In genomic region chr17:45106582-45106981, GRCh38 we compare ENCODE assay signal across 26 cellular contexts. TPM values are rescaled to one million over a fixed set of nuclear protein-coding genes. Genes with fewer than 3 reads are reported as not detected.
DNase-seq lines count a peak whose midpoint lies in the region; ATAC-seq and TF ChIP-seq lines count a peak whose summit lies in the region.
"Had no signal": no experiment of that assay in that cellular context is flagged by ENCODE, and none has a peak within 500 bp of the region (broad histone marks: within the 10 kb centered on the region; RNA-seq: fewer than 3 reads in every experiment).

No MANE protein-coding gene starts in this region.

- peak overlapping the region; percentile 75 for H3K27ac Mint-ChIP-seq in neural crest cell (ENCODE audit: unreplicated experiment)
- H3K27ac Mint-ChIP-seq in activated CD8-positive, alpha-beta T cell treated with anti-CD3 and anti-CD28 coated beads for 36 hours: no peak overlapping the region
- H3K27ac Mint-ChIP-seq: activated T-cell treated with anti-CD3 and anti-CD28 coated beads, Interleukin-2, amount 50 U/mL, for 24 hours; CD4-positive, alpha-beta memory T cell; memory B cell; T-helper 2 cell treated with Interferon-gamma antibody and Interleukin-4, amounts not matched to agents 5 μg/mL and 100 μg/mL, for 36 hours had no signal

- intact Hi-C loops in Right ventricle myocardium superior (cut with DNase I): no loop called here
- intact Hi-C loops in left ventricle myocardium superior (cut with micrococcal nuclease): no loop called here
- intact Hi-C loops in esophagus muscularis mucosa (cut with DNase I): no loop called here
- intact Hi-C loops in activated CD8-positive, alpha-beta T cell treated with anti-CD3 and anti-CD28 coated beads for 36 hours (cut with micrococcal nuclease): no loop called here

- no peaks in the 10 kb centered on the region for H3K27me3 Mint-ChIP-seq in neural crest cell (ENCODE audit: low read depth)
- no peaks in the 10 kb centered on the region for H3K27me3 Mint-ChIP-seq in activated CD8-positive, alpha-beta T cell treated with anti-CD3 and anti-CD28 coated beads for 36 hours
- H3K27me3 Mint-ChIP-seq: activated T-cell treated with anti-CD3 and anti-CD28 coated beads, Interleukin-2, amount 50 U/mL, for 24 hours; CD4-positive, alpha-beta memory T cell; memory B cell had no signal

- TF ChIP-seq CTCF in esophagus muscularis mucosa (IDR thresholded peaks at IDR 0.05): no peak
- TF ChIP-seq CTCF in neural crest cell (conservative IDR thresholded peaks at IDR 0.05): no peak
- TF ChIP-seq CTCF in tibial nerve (IDR thresholded peaks at IDR 0.05): no peak
- TF ChIP-seq CTCF in activated CD8-positive, alpha-beta T cell treated with anti-CD3 and anti-CD28 coated beads for 36 hours (IDR thresholded peaks at IDR 0.05): no peak

- peak; percentile 24 for DNase-seq in Right ventricle myocardium superior
- no peak for DNase-seq in left ventricle myocardium superior
- no peak for DNase-seq in esophagus muscularis mucosa (ENCODE audit: extremely low spot score)
- DNase-seq in neural crest cell (ENCODE audit: low read depth, low spot score): no peak
- no peak for DNase-seq in tibial nerve (ENCODE audit: low spot score in 2 of 2)
- DNase-seq in AG20443 (ENCODE audit: low spot score): no peak
- DNase-seq in activated CD8-positive, alpha-beta T cell treated with anti-CD3 and anti-CD28 coated beads for 36 hours: no peak
- DNase-seq: activated CD4-positive, alpha-beta T cell treated with anti-CD3 and anti-CD28 coated beads for 4 hours; activated gamma-delta T cell; activated T-cell treated with anti-CD3 and anti-CD28 coated beads, Interleukin-2, amount 50 U/mL, for 24 hours; AML-193; CD4-positive, alpha-beta memory T cell; effector CD8-positive, alpha-beta T cell; foreskin melanocyte; HCEC 1CT; Karpas-422; left colon; MV-4-11; NCI-H1436 treated with DMSO at 0.1 percent for 48 hours; PC-3; spleen had no signal

- no peaks in the 10 kb centered on the region for H3K9me3 Mint-ChIP-seq in neural crest cell
- no peaks in the 10 kb centered on the region for H3K9me3 Mint-ChIP-seq in activated CD8-positive, alpha-beta T cell treated with anti-CD3 and anti-CD28 coated beads for 36 hours
- H3K9me3 Mint-ChIP-seq: activated T-cell treated with anti-CD3 and anti-CD28 coated beads, Interleukin-2, amount 50 U/mL, for 24 hours; CD4-positive, alpha-beta memory T cell; memory B cell; T-helper 2 cell treated with Interferon-gamma antibody and Interleukin-4, amounts not matched to agents 5 μg/mL and 100 μg/mL, for 36 hours had no signal

- ATAC-seq in Right ventricle myocardium superior (ENCODE audit: poor library complexity) (no peak), left ventricle myocardium superior (no peak), HG02884 (IDR thresholded peaks at IDR 0.05; ENCODE audit: unreplicated experiment) (no peak)
- ATAC-seq in activated CD8-positive, alpha-beta T cell treated with anti-CD3 and anti-CD28 coated beads for 36 hours: no peak
- ATAC-seq: left colon, PC-3, Right ventricle myocardium inferior had no signal

- H3K4me1 ChIP-seq in esophagus muscularis mucosa: peaks cover 58 to 70% (median 60%) of the 10 kb centered on the region in 4 donors
- peaks cover 0 to 75% (median 15%) of the 10 kb centered on the region in 4 donors for H3K4me1 ChIP-seq in tibial nerve

- peaks cover 9% of the 10 kb centered on the region for H3K36me3 Mint-ChIP-seq in neural crest cell (ENCODE audit: low read depth)
- H3K36me3 Mint-ChIP-seq in activated CD8-positive, alpha-beta T cell treated with anti-CD3 and anti-CD28 coated beads for 36 hours (ENCODE audit: low read depth): peaks cover 34% of the 10 kb centered on the region

- no peaks in the 10 kb centered on the region for H3K4me1 Mint-ChIP-seq in neural crest cell
- H3K4me1 Mint-ChIP-seq in activated CD8-positive, alpha-beta T cell treated with anti-CD3 and anti-CD28 coated beads for 36 hours (ENCODE audit: low read depth): no peaks in the 10 kb centered on the region
- H3K4me1 Mint-ChIP-seq: CD4-positive, alpha-beta memory T cell had no signal

- 73% methylated on average over 5 of the region's 5 CpGs for WGBS in esophagus muscularis mucosa
- WGBS in tibial nerve, 2 donors: 74 to 80% methylated on average over 5 of the region's 5 CpGs

- CTCF ChIA-PET in activated CD8-positive, alpha-beta T cell treated with anti-CD3 and anti-CD28 coated beads for 36 hours (lab: Charles Lee): no interaction called here

- H3K36me3 ChIP-seq in esophagus muscularis mucosa: peaks cover 28 to 80% (median 72%) of the 10 kb centered on the region in 4 donors
- peaks cover 2 to 82% (median 33%) of the 10 kb centered on the region in 3 donors for H3K36me3 ChIP-seq in tibial nerve

- no peak overlapping the region for H3K4me3 Mint-ChIP-seq in neural crest cell
- H3K4me3 Mint-ChIP-seq in activated CD8-positive, alpha-beta T cell treated with anti-CD3 and anti-CD28 coated beads for 36 hours: no peak overlapping the region
- H3K4me3 Mint-ChIP-seq: activated T-cell treated with anti-CD3 and anti-CD28 coated beads, Interleukin-2, amount 50 U/mL, for 24 hours; CD4-positive, alpha-beta memory T cell; memory B cell; T-helper 2 cell treated with Interferon-gamma antibody and Interleukin-4, amounts not matched to agents 5 μg/mL and 100 μg/mL, for 36 hours had no signal

- peak overlapping the region; percentile 24 to 45 (median 38) for H3K27ac ChIP-seq in esophagus muscularis mucosa (replicated peaks in 1 of 4)
- peak overlapping the region in 3 of 4 donors; percentile 15 to 76 (median 72) for H3K27ac ChIP-seq in tibial nerve
- H3K27ac ChIP-seq: hepatocyte, spleen had no signal

- TF ChIP-seq POLR2A in esophagus muscularis mucosa (IDR thresholded peaks at IDR 0.05; ENCODE audit: low read depth) (no peak), tibial nerve (IDR thresholded peaks at IDR 0.05) (no peak)

- POLR2A ChIA-PET in activated CD8-positive, alpha-beta T cell treated with anti-CD3 and anti-CD28 coated beads for 36 hours (lab: Charles Lee): no interaction called here

- no peaks in the 10 kb centered on the region for H3K27me3 ChIP-seq in esophagus muscularis mucosa
- H3K27me3 ChIP-seq in tibial nerve: no peaks in the 10 kb centered on the region
- H3K27me3 ChIP-seq: hepatocyte, spleen had no signal

- H3K9me3 ChIP-seq in esophagus muscularis mucosa (no peaks in the 10 kb centered on the region), tibial nerve (no peaks in the 10 kb centered on the region)
- H3K9me3 ChIP-seq: spleen had no signal

- H3K4me3 ChIP-seq in esophagus muscularis mucosa: no peak overlapping the region
- no peak overlapping the region for H3K4me3 ChIP-seq in tibial nerve
- H3K4me3 ChIP-seq: hepatocyte, spleen had no signal

- TF ChIP-seq EP300 in esophagus muscularis mucosa (IDR thresholded peaks at IDR 0.05) (no peak), tibial nerve (IDR thresholded peaks at IDR 0.05) (no peak)

RNA-seq across cellular contexts. Expression of gene PLCD3, which starts 25.7 kb away (rescaled TPM):
- 201 TPM for total RNA-seq in Right ventricle myocardium superior
- 281 TPM for total RNA-seq in left ventricle myocardium superior
- 100 to 1,000 TPM in 2 of 4 donors, 10 to 100 TPM in 2; 49.4 to 154 (median 106) TPM for total RNA-seq in esophagus muscularis mucosa
- 34.2 and 36.5 TPM in 2 replicates for total RNA-seq in neural crest cell
- 100 to 1,000 TPM in 1 of 4 donors, 10 to 100 TPM in 3; 45.7 to 103 (median 69.3) TPM for total RNA-seq in tibial nerve
- 1 to 10 TPM; 3.9 to 6.6 TPM for total RNA-seq in activated CD8-positive, alpha-beta T cell treated with anti-CD3 and anti-CD28 coated beads for 36 hours

RNA-seq across cellular contexts. Expression of gene ACBD4, which starts 28.9 kb away (rescaled TPM):
- total RNA-seq in Right ventricle myocardium superior (8.0 TPM), left ventricle myocardium superior (7.7 TPM), esophagus muscularis mucosa (10 to 100 TPM; 20.9 to 34.8 (median 23.5) TPM), neural crest cell (5.4 and 5.5 TPM in 2 replicates), tibial nerve (10 to 100 TPM; 25.9 to 41.9 (median 28.2) TPM)
- 10 to 100 TPM; 12.4 to 12.6 TPM for total RNA-seq in activated CD8-positive, alpha-beta T cell treated with anti-CD3 and anti-CD28 coated beads for 36 hours

RNA-seq across cellular contexts. Expression of gene HEXIM1, which starts 41.7 kb away (rescaled TPM):
- total RNA-seq in Right ventricle myocardium superior: 31.2 TPM
- 35.1 TPM for total RNA-seq in left ventricle myocardium superior
- 10 to 100 TPM; 32.1 to 58.2 (median 45.3) TPM for total RNA-seq in esophagus muscularis mucosa
- total RNA-seq in neural crest cell: 28.9 and 29.5 TPM in 2 replicates
- 10 to 100 TPM; 22.2 to 35.2 (median 29.7) TPM for total RNA-seq in tibial nerve
- 10 to 100 TPM; 22.6 to 23.5 TPM for total RNA-seq in activated CD8-positive, alpha-beta T cell treated with anti-CD3 and anti-CD28 coated beads for 36 hours

RNA-seq across cellular contexts. Expression of gene NMT1, which starts 45.5 kb away (rescaled TPM):
- total RNA-seq in Right ventricle myocardium superior: 84.5 TPM
- 114 TPM for total RNA-seq in left ventricle myocardium superior
- total RNA-seq in esophagus muscularis mucosa: 10 to 100 TPM; 58.5 to 79.3 (median 65.1) TPM
- total RNA-seq in neural crest cell: 116 and 118 TPM in 2 replicates
- total RNA-seq in tibial nerve: 10 to 100 TPM; 63.2 to 97.9 (median 80.1) TPM
- 100 to 1,000 TPM; 156 to 169 TPM for total RNA-seq in activated CD8-positive, alpha-beta T cell treated with anti-CD3 and anti-CD28 coated beads for 36 hours

RNA-seq across cellular contexts. Expression of gene HEXIM2, which starts 55.1 kb away (rescaled TPM):
- total RNA-seq in Right ventricle myocardium superior (8.0 TPM), left ventricle myocardium superior (8.9 TPM), esophagus muscularis mucosa (1 to 10 TPM; 4.0 to 8.4 (median 7.0) TPM), neural crest cell (9.5 and 10.4 TPM in 2 replicates), tibial nerve (10 to 100 TPM in 2 of 4 donors, 1 to 10 TPM in 2; 6.6 to 17.5 (median 11.7) TPM)
- 1 to 10 TPM; 4.1 to 4.2 TPM for total RNA-seq in activated CD8-positive, alpha-beta T cell treated with anti-CD3 and anti-CD28 coated beads for 36 hours
